22 cellular contexts compared by ENCODE assay signal in genomic region chr11:79822771-79823170, GRCh38.
"Had no signal": no experiment of that assay in that cellular context is flagged by ENCODE, and none has a peak within 500 bp of the region (broad histone marks: within the 10 kb centered on the region; RNA-seq: fewer than 3 reads in every experiment).

No MANE protein-coding gene starts in this region.

- H3K4me3 ChIP-seq: neural progenitor cell, pancreas, prostate gland, right lobe of liver, sigmoid colon, stomach, thoracic aorta, thyroid gland, tibial nerve, upper lobe of left lung, vagina had no signal

- ATAC-seq: natural killer cell; pancreas; right cardiac atrium; right lobe of liver; stimulated activated effector memory CD8-positive, alpha-beta T cell treated with anti-CD3 and anti-CD28 coated beads, Interleukin-12 subunit alpha, Interleukin-12 subunit beta, amount 100 ng/mL, for 72 hours; stimulated activated naive B cell treated with anti-CD40 and anti-IgM and Interleukin-4, amounts not matched to agents 10 μg/mL and 1 μg/mL and 100 μg/mL, for 72 hours had no signal

- H3K9me3 ChIP-seq: pancreas, prostate gland, right lobe of liver, sigmoid colon, stomach, thoracic aorta, thyroid gland, tibial nerve, upper lobe of left lung, vagina had no signal

- H3K4me2 ChIP-seq: neural progenitor cell had no signal

- H3K27me3 ChIP-seq: neural progenitor cell, pancreas, right lobe of liver, sigmoid colon, stomach, thyroid gland, tibial nerve, upper lobe of left lung, vagina had no signal

- H3K4me1 ChIP-seq: neural progenitor cell, pancreas, prostate gland, right lobe of liver, sigmoid colon, stomach, thyroid gland, tibial nerve, upper lobe of left lung, vagina had no signal

- H3K36me3 ChIP-seq: neural progenitor cell, pancreas, prostate gland, right lobe of liver, sigmoid colon, stomach, thoracic aorta, thyroid gland, tibial nerve, upper lobe of left lung, vagina had no signal

- H3K9ac ChIP-seq: neural progenitor cell had no signal

- H3K27ac ChIP-seq: neural progenitor cell, pancreas, prostate gland, right lobe of liver, sigmoid colon, stomach, thoracic aorta, thyroid gland, tibial nerve, upper lobe of left lung, vagina had no signal

- H2AFZ ChIP-seq: neural progenitor cell had no signal

- DNase-seq: natural killer cell; pancreas; right cardiac atrium; right lobe of liver; sigmoid colon; small intestine; stimulated activated CD4-positive, alpha-beta T cell treated with anti-CD3 and anti-CD28 coated beads, Interleukin-15, amount 100 ng/mL, for 24 hours; stimulated activated CD4-positive, alpha-beta T cell treated with anti-CD3 and anti-CD28 coated beads, Interleukin-2, amount 100 ng/mL, for 24 hours; stimulated activated CD4-positive, alpha-beta T cell treated with anti-CD3 and anti-CD28 coated beads, Interleukin-2, amount 100 ng/mL, for 48 hours; stimulated activated CD4-positive, alpha-beta T cell treated with anti-CD3 and anti-CD28 coated beads, Interleukin-4, amount 100 ng/mL, for 24 hours; stimulated activated naive B cell treated with anti-CD40 and anti-IgM and Interleukin-4, amounts not matched to agents 10 μg/mL and 1 μg/mL and 100 μg/mL, for 72 hours; stimulated activated naive CD4-positive, alpha-beta T cell treated with Interleukin-2 at 50 U/mL for 16 hours; stomach; thyroid gland; trophoblast cell; upper lobe of left lung had no signal
